ENCODE assay signal across 8 cellular contexts in the genomic region with DNA sequence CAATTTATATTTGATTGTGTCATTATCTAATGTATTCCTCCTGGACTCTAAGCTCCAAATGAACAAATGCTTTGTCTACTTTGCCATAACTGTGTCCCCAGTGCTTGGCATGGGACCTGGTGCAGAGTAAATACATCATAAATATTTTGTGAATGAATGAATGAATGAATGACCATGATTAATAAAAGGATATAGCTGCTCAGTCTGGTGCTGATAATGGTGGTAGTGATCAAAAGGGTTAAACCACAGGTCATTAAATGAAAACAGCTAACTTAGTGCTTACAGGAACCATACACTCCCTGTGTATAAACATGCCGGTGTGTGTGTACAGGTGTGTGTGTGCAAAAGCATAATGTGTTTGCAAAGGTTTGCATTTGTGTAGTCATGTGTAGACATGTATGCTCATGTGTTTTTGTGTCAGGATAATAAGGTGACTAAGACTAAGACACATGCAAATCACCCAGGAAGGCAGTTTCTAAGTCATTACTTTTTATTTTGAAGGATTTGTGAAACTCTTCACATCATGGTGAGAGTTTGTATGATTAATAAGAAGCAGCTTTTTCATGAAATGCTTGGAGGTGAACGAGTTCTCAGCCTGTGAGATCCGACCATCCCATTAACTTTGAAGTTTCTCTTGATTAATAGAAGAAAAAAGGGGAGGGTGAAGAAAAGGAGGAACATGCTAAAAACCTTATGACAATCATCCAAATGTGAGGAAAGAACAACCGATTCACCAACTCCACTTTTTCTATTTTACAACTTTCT. TPM values are rescaled to one million over a fixed set of nuclear protein-coding genes. Genes with fewer than 3 reads are reported as not detected.
DNase-seq lines count a peak whose midpoint lies in the region; ATAC-seq and TF ChIP-seq lines count a peak whose summit lies in the region.

No MANE protein-coding gene starts in this region.

- no peak for TF ChIP-seq CTCF in GM10248 (IDR thresholded peaks at IDR 0.05; ENCODE audit: control extremely low read depth, extremely low read depth, low read depth, missing control alignments)
- no peak for TF ChIP-seq CTCF in mucosa of descending colon (IDR thresholded peaks at IDR 0.05)

- H3K27ac ChIP-seq in epithelial cell of prostate (peak overlapping the region; percentile 17), aorta (ENCODE audit: low read depth in 1 of 2, low read length in 2 of 2) (peak overlapping the region in 1 of 2 donors; percentile 43), caudate nucleus (ENCODE audit: low read depth, low read length) (no peak overlapping the region)

- H3K36me3 ChIP-seq in mucosa of descending colon (ENCODE audit: low read depth): no peaks in the 10 kb centered on the region
- H3K36me3 ChIP-seq in aorta (ENCODE audit: control insufficient read depth in 1 of 2, insufficient read depth in 2 of 2, low read length in 1 of 2): peaks cover 8 to 26% of the 10 kb centered on the region in 2 donors

- CTCF ChIA-PET in GM10248 (lab: Yijun Ruan, JAX): interaction anchor here (1.0 to 12.4 kb wide), 18 partner anchors 10 to 481 kb away, joined by 3 to 363 read pairs (median 5); a partner anchor contains a TSS

- no peak overlapping the region for H3K4me3 ChIP-seq in mucosa of descending colon
- no peak overlapping the region for H3K4me3 ChIP-seq in aorta (ENCODE audit: low read length in 2 of 2)

- peak; percentile 67 for ATAC-seq in GM21367 (IDR thresholded peaks at IDR 0.05; ENCODE audit: unreplicated experiment)
- ATAC-seq in HG03135 (IDR thresholded peaks at IDR 0.05; ENCODE audit: unreplicated experiment): peak; percentile 55
- no peak for ATAC-seq in mucosa of descending colon
- ATAC-seq in aorta (ENCODE audit: low FRiP score): no peak

- H3K4me1 ChIP-seq in mucosa of descending colon (ENCODE audit: low read depth) (peaks cover 9% of the 10 kb centered on the region), aorta (ENCODE audit: control insufficient read depth in 1 of 2, insufficient read depth in 2 of 2, low read length in 2 of 2) (peaks cover 0 to 4% of the 10 kb centered on the region in 2 donors)

- H3K9me3 ChIP-seq in mucosa of descending colon (no peaks in the 10 kb centered on the region), aorta (ENCODE audit: control insufficient read depth, low read length) (no peaks in the 10 kb centered on the region)

- WGBS in aorta, 2 donors: 18 to 28% methylated on average over 4 of the region's 4 CpGs

- POLR2A ChIA-PET in GM10248 (lab: Yijun Ruan, JAX): no interaction called here

- no peaks in the 10 kb centered on the region for H3K27me3 ChIP-seq in aorta (ENCODE audit: control insufficient read depth in 1 of 2, insufficient read depth in 2 of 2, low read length in 1 of 2)

- intact Hi-C loops in mucosa of descending colon (cut with DNase I, micrococcal nuclease): loop anchor here in 1 of 2 donors (5.0 kb wide), 1 partner anchor 80 kb away; no protein-coding TSS in a partner anchor
- intact Hi-C loops in aorta (cut with DNase I): loop anchor here in 1 of 2 donors (5.0 kb wide), 1 partner anchor 35 kb away; no protein-coding TSS in a partner anchor

- peak; percentile 50 for DNase-seq in GM10248 (ENCODE audit: extremely low spot score)
- no peak for DNase-seq in epithelial cell of prostate (ENCODE audit: low read depth, low spot score)
- DNase-seq in mucosa of descending colon: no peak
- DNase-seq in activated CD4-positive, alpha-beta T cell treated with anti-CD3 and anti-CD28 coated beads, Interleukin-2, amount 50 U/mL, for 4 hours: no peak
- no peak for DNase-seq in aorta
- DNase-seq in caudate nucleus (lab: John Stamatoyannopoulos, UW): no peak

RNA-seq across cellular contexts. Expression of a gene that starts 24.6 kb away (rescaled TPM):
- 100 to 1,000 TPM in 2 of 3 donors, 10 to 100 TPM in 1; 78.0 to 410 (median 227) TPM for total RNA-seq in mucosa of descending colon
- 1,000 to 10,000 TPM; 2,087 to 2,608 TPM for total RNA-seq in aorta
- 1,000 to 10,000 TPM; 1,151 to 1,861 TPM for polyA plus RNA-seq in aorta

Comparison
In these comparisons a context has a peak if more than half of its experiments do, and no peak if none do; other contexts are left out.
1. ATAC-seq: peak in GM21367 (single experiment) and HG03135 (single experiment); none in mucosa of descending colon (single experiment) and aorta (single experiment).
2. RNA of a gene that starts 24.6 kb away (total RNA-seq): 2,087 to 2,608 TPM in aorta; 78.0 to 410 TPM in mucosa of descending colon; every median in the first group is over 4 times any median in the second.